ENCODE assay signal across 21 cellular contexts in the genomic region with DNA sequence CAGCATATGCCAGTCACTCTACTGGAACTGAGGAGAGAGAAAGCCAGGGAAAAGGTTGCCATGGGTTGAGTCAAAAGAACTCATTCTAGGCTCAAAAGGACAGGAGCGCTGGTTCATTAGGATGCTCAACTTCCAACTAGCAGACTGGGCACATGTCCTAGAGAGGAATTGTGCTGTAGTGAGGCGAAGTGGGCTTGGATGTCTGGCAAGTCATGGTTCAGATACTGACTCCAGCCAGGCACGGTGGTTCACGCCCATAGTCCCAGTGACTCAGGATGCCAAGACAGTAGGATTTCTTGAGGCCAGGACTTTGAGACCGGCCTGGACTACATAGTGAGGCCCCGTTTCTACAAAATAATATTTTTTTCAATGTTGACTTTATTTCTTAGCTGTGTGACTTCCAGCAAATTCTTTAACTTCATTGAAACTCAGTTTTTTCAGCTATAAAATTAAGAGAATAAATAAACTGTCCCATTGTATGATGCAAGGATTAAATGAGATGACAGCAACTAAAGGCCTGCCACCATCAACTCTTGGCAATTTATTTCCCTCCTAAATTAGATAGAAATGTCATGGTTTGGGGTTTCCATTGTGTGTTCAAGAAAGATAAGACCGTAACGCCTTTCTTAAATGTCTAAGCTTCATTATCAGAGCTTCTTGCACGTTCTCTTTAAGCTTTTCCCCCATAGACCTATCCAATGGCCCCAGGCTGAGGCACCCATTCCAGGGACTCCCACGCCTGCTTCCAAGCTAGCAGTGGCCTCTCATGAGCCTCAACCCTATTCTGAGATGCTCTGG.
A peak's percentile ranks its signal among the peaks of the same experiment; 100 is the strongest.
DNase-seq lines count a peak whose midpoint lies in the region; ATAC-seq and TF ChIP-seq lines count a peak whose summit lies in the region.
"Had no signal": no experiment of that assay in that cellular context is flagged by ENCODE, and none has a peak within 500 bp of the region (broad histone marks: within the 10 kb centered on the region; RNA-seq: fewer than 3 reads in every experiment).

No MANE protein-coding gene starts in this region.

- peak overlapping the region in 8 of 10 donors; percentile 21 to 92 (median 90) for H3K27ac ChIP-seq in heart right ventricle
- peak overlapping the region; percentile 28 for H3K27ac ChIP-seq in muscle layer of colon (ENCODE audit: low read depth, low read length)
- H3K27ac ChIP-seq in vagina, result peak overlapping the region; percentile 95
- H3K27ac ChIP-seq: A549, HL-60, spleen had no signal

- H3K36me3 ChIP-seq in heart right ventricle (no peaks in the 10 kb centered on the region), muscle layer of colon (ENCODE audit: insufficient read depth, low read length) (no peaks in the 10 kb centered on the region), vagina (no peaks in the 10 kb centered on the region)
- H3K36me3 ChIP-seq: spleen, tibial nerve had no signal

- TF ChIP-seq CTCF in heart right ventricle (IDR thresholded peaks at IDR 0.05) (no peak), vagina (IDR thresholded peaks at IDR 0.05) (no peak)

- H3K27me3 Mint-ChIP-seq in dendritic cell treated with granulocyte-macrophage colony-stimulating factor and Interleukin-4, amounts not matched to agents 40 ng/mL and 50 ng/mL, for 4 days, result no peaks in the 10 kb centered on the region

- WGBS in heart right ventricle, 2 donors, result 92 to 93% methylated on average over 10 of the region's 10 CpGs

- H3K4me3 Mint-ChIP-seq in dendritic cell treated with granulocyte-macrophage colony-stimulating factor and Interleukin-4, amounts not matched to agents 40 ng/mL and 50 ng/mL, for 4 days, result no peak overlapping the region
- H3K4me3 Mint-ChIP-seq: activated B cell treated with CpG ODN at 0.5 μM for 24 hours; activated T-helper 1 cell treated with anti-CD3 and anti-CD28 coated beads, Interleukin-12 subunit alpha, Interleukin-12 subunit beta, Interleukin-2, Interleukin-4 antibody, amounts not matched to agents 30 ng/mL and 10 ng/mL and 1 ng/mL, durations not matched to agents 14 hours and 24 hours and 36 hours; CD4-positive, alpha-beta memory T cell; T-cell had no signal

- no peaks in the 10 kb centered on the region for H3K9me3 Mint-ChIP-seq in dendritic cell treated with granulocyte-macrophage colony-stimulating factor and Interleukin-4, amounts not matched to agents 40 ng/mL and 50 ng/mL, for 4 days
- H3K9me3 Mint-ChIP-seq: activated B cell treated with CpG ODN at 0.5 μM for 24 hours; activated T-helper 1 cell treated with anti-CD3 and anti-CD28 coated beads, Interleukin-12 subunit alpha, Interleukin-12 subunit beta, Interleukin-2, Interleukin-4 antibody, amounts not matched to agents 30 ng/mL and 10 ng/mL and 1 ng/mL, durations not matched to agents 14 hours and 24 hours and 36 hours; CD4-positive, alpha-beta memory T cell; T-cell had no signal

- no peak for ATAC-seq in heart right ventricle
- no peak for ATAC-seq in left cardiac atrium
- ATAC-seq: A549, left colon, Panc1, T-cell had no signal

- no peak for TF ChIP-seq POLR2A in vagina (IDR thresholded peaks at IDR 0.05)

- H3K27ac Mint-ChIP-seq in dendritic cell treated with granulocyte-macrophage colony-stimulating factor and Interleukin-4, amounts not matched to agents 40 ng/mL and 50 ng/mL, for 4 days, result peak overlapping the region; percentile 2
- H3K27ac Mint-ChIP-seq: activated B cell treated with CpG ODN at 0.5 μM for 24 hours; activated T-helper 1 cell treated with anti-CD3 and anti-CD28 coated beads, Interleukin-12 subunit alpha, Interleukin-12 subunit beta, Interleukin-2, Interleukin-4 antibody, amounts not matched to agents 30 ng/mL and 10 ng/mL and 1 ng/mL, durations not matched to agents 14 hours and 24 hours and 36 hours had no signal

- H3K4me3 ChIP-seq in heart right ventricle (no peak overlapping the region), muscle layer of colon (ENCODE audit: low read depth in 1 of 2, low read length in 2 of 2) (no peak overlapping the region), vagina (no peak overlapping the region)
- H3K4me3 ChIP-seq: A549, spleen, tibial nerve had no signal

- DNase-seq in heart right ventricle (no peak), left cardiac atrium (no peak), vagina (ENCODE audit: extremely low spot score in 2 of 2) (no peak), SKM-1 (lab: John Stamatoyannopoulos, UW; ENCODE audit: unreplicated experiment) (no peak), SHP77 treated with DMSO at 0.1 percent for 48 hours (lab: John Stamatoyannopoulos, UW) (no peak), HEK293T (ENCODE audit: extremely low spot score) (no peak)
- DNase-seq: activated B cell treated with CpG ODN at 0.5 μM for 24 hours; CD4-positive, alpha-beta memory T cell; DND-41; effector CD4-positive, alpha-beta T cell; left colon; NCI-H1048; spleen; T-cell had no signal

- CTCF ChIA-PET in HEK293T (lab: Yijun Ruan, JAX), result no interaction called here

- H3K4me1 Mint-ChIP-seq in dendritic cell treated with granulocyte-macrophage colony-stimulating factor and Interleukin-4, amounts not matched to agents 40 ng/mL and 50 ng/mL, for 4 days (ENCODE audit: low read depth), result peaks cover 49% of the 10 kb centered on the region
- H3K4me1 Mint-ChIP-seq: T-cell had no signal

- POLR2A ChIA-PET in HEK293T (lab: Yijun Ruan, JAX), result no interaction called here

- intact Hi-C loops in heart right ventricle (cut with DNase I), result loop anchor here in 1 of 10 donors (5.0 kb wide), 1 partner anchor 257 kb away; no protein-coding TSS in a partner anchor
- intact Hi-C loops in left cardiac atrium (cut with DNase I), result no loop called here
- intact Hi-C loops in dendritic cell treated with granulocyte-macrophage colony-stimulating factor and Interleukin-4, amounts not matched to agents 40 ng/mL and 50 ng/mL, for 4 days (cut with micrococcal nuclease), result no loop called here
- intact Hi-C loops in vagina (cut with DNase I), result no loop called here

- H3K9ac ChIP-seq in muscle layer of colon (ENCODE audit: low read length), result no peak overlapping the region

- H3K36me3 Mint-ChIP-seq in dendritic cell treated with granulocyte-macrophage colony-stimulating factor and Interleukin-4, amounts not matched to agents 40 ng/mL and 50 ng/mL, for 4 days (ENCODE audit: low read depth), result no peaks in the 10 kb centered on the region
- H3K36me3 Mint-ChIP-seq: CD4-positive, alpha-beta memory T cell; T-cell had no signal

- H3K27me3 ChIP-seq in heart right ventricle (no peaks in the 10 kb centered on the region), muscle layer of colon (ENCODE audit: control insufficient read depth in 1 of 2, insufficient read depth in 2 of 2, low read length in 2 of 2) (no peaks in the 10 kb centered on the region), vagina (no peaks in the 10 kb centered on the region)
- H3K27me3 ChIP-seq: spleen, tibial nerve had no signal

- H3K9me3 ChIP-seq in heart right ventricle (no peaks in the 10 kb centered on the region), muscle layer of colon (ENCODE audit: low read length) (no peaks in the 10 kb centered on the region), vagina (no peaks in the 10 kb centered on the region)
- H3K9me3 ChIP-seq: A549, spleen, tibial nerve had no signal

- H3K4me1 ChIP-seq in heart right ventricle (peaks cover 3 to 100% (median 86%) of the 10 kb centered on the region in 9 donors), muscle layer of colon (ENCODE audit: insufficient read depth, low read length) (peaks cover 76% of the 10 kb centered on the region), vagina (peaks cover 32% of the 10 kb centered on the region)
- H3K4me1 ChIP-seq: A549 had no signal

TF ChIP-seq in HEK293T, 16 proteins besides CTCF, POLR2A, EP300 and RAD21:
- no peak for TF ChIP-seq SP1 (IDR thresholded peaks at IDR 0.05)
- no peak for TF ChIP-seq SUZ12 (IDR thresholded peaks at IDR 0.05)
- TF ChIP-seq BHLHE40 (IDR thresholded peaks at IDR 0.05; ENCODE audit: borderline replicate concordance), result no peak
- TF ChIP-seq HDGF (IDR thresholded peaks at IDR 0.05; ENCODE audit: borderline replicate concordance), result no peak
- no peak for TF ChIP-seq ZNF384 (IDR thresholded peaks at IDR 0.05)
- TF ChIP-seq L3MBTL2 (conservative IDR thresholded peaks at IDR 0.05), result no peak
- no peak for TF ChIP-seq ARNT (IDR thresholded peaks at IDR 0.05)
- no peak for TF ChIP-seq NFRKB (IDR thresholded peaks at IDR 0.05)
- no peak for TF ChIP-seq PKNOX1 (IDR thresholded peaks at IDR 0.05)

Comparison
In these comparisons a context has a peak if more than half of its experiments do, and no peak if none do; other contexts are left out.
1. H3K27ac ChIP-seq: peak in every context shown above with its lines; median percentile 95 in vagina; 90 in heart right ventricle; 28 in muscle layer of colon.